Comparison of ENCODE assay signal across 1 cellular context in genomic region chr14:101072945-101073597, GRCh38.
TF ChIP-seq lines count a peak whose summit lies in the region.

No MANE protein-coding gene starts in this region.

TF ChIP-seq in A549, 52 proteins besides CTCF, POLR2A, EP300 and RAD21 (continued from another document):
- TF ChIP-seq ELK1 (IDR thresholded peaks at IDR 0.05; ENCODE audit: low read depth, low read length) (no peak), CBX8 (IDR thresholded peaks at IDR 0.05) (no peak), FOXS1 (CRISPR knock-in tag; IDR thresholded peaks at IDR 0.05) (no peak), ZC3H11A (IDR thresholded peaks at IDR 0.05) (no peak), RARB (CRISPR knock-in tag; IDR thresholded peaks at IDR 0.05) (no peak), BCL3 (IDR thresholded peaks at IDR 0.05) (0 out of 3 replicates have a peak, but pooled peaks have one; percentile 76), NR3C1 (IDR thresholded peaks at IDR 0.05) (no peak), GATA3 (IDR thresholded peaks at IDR 0.05; ENCODE audit: borderline replicate concordance) (peak; percentile 93), POLR2AphosphoS2 (conservative IDR thresholded peaks at IDR 0.05; ENCODE audit: low read length) (no peak), PHF8 (IDR thresholded peaks at IDR 0.05; ENCODE audit: borderline replicate concordance, low read depth) (no peak), NPAS2 (CRISPR knock-in tag; IDR thresholded peaks at IDR 0.05; ENCODE audit: borderline replicate concordance) (no peak), CBX2 (IDR thresholded peaks at IDR 0.05; ENCODE audit: borderline replicate concordance, low read depth) (no peak), KDM1A (IDR thresholded peaks at IDR 0.05; ENCODE audit: low read depth) (no peak), HOXA7 (CRISPR knock-in tag; IDR thresholded peaks at IDR 0.05) (no peak), ZSCAN20 (CRISPR knock-in tag; IDR thresholded peaks at IDR 0.05) (no peak), PBX3 (IDR thresholded peaks at IDR 0.05) (peak; percentile 83), JUN (IDR thresholded peaks at IDR 0.05) (peak; percentile 86 to 93), CHD2 (IDR thresholded peaks at IDR 0.05; ENCODE audit: low read length, partially characterized antibody) (no peak), EHMT2 (IDR thresholded peaks at IDR 0.05; ENCODE audit: low read depth) (no peak), SREBF2 (IDR thresholded peaks at IDR 0.05) (no peak), JUNB (IDR thresholded peaks at IDR 0.05) (peak; percentile 94), MAFK (IDR thresholded peaks at IDR 0.05; ENCODE audit: partially characterized antibody) (peak; percentile 62), ATOH8 (CRISPR knock-in tag; IDR thresholded peaks at IDR 0.05; ENCODE audit: low read depth) (peak; percentile 61; the same call in 1 of the 2 replicates), RNF2 (IDR thresholded peaks at IDR 0.05; ENCODE audit: borderline replicate concordance, low read depth) (no peak), HMGXB4 (CRISPR knock-in tag; IDR thresholded peaks at IDR 0.05; ENCODE audit: borderline replicate concordance) (no peak), BHLHE40 (IDR thresholded peaks at IDR 0.05; ENCODE audit: low read depth, low read length) (peak; percentile 32; the same call in 1 of the 2 replicates), SMC3 (IDR thresholded peaks at IDR 0.05) (peak; percentile 68), MYC (IDR thresholded peaks at IDR 0.05; ENCODE audit: borderline replicate concordance, low read length) (peak; percentile 81), ESRRA (IDR thresholded peaks at IDR 0.05; ENCODE audit: borderline replicate concordance, low read length) (no peak), HOXB13 (CRISPR knock-in tag; IDR thresholded peaks at IDR 0.05; ENCODE audit: low read depth) (peak; percentile 56; the same call in 1 of the 2 replicates), EHF (CRISPR knock-in tag; IDR thresholded peaks at IDR 0.05) (no peak), REST (IDR thresholded peaks at IDR 0.05) (no peak), HDAC2 (IDR thresholded peaks at IDR 0.05) (no peak), MAZ (IDR thresholded peaks at IDR 0.05; ENCODE audit: borderline replicate concordance, low read depth, low read length) (no peak), TFCP2L1 (CRISPR knock-in tag; IDR thresholded peaks at IDR 0.05) (no peak), ZNF302 (CRISPR knock-in tag; IDR thresholded peaks at IDR 0.05) (no peak), RCOR1 (IDR thresholded peaks at IDR 0.05; ENCODE audit: low read depth, low read length) (no peak), ZFP36 (IDR thresholded peaks at IDR 0.05; ENCODE audit: borderline replicate concordance, partially characterized antibody) (no peak), CHD4 (IDR thresholded peaks at IDR 0.05; ENCODE audit: borderline replicate concordance) (no peak), CEBPB (IDR thresholded peaks at IDR 0.05) (peak in 1 of 2 experiments; percentile 66; a peak in 2 of 4 replicates), MAX (IDR thresholded peaks at IDR 0.05) (peak; percentile 85), FOSB (CRISPR knock-in tag; IDR thresholded peaks at IDR 0.05) (no peak), RFX5 (IDR thresholded peaks at IDR 0.05) (no peak)
